Comparison of ENCODE assay signal across 20 cellular contexts in the genomic region with DNA sequence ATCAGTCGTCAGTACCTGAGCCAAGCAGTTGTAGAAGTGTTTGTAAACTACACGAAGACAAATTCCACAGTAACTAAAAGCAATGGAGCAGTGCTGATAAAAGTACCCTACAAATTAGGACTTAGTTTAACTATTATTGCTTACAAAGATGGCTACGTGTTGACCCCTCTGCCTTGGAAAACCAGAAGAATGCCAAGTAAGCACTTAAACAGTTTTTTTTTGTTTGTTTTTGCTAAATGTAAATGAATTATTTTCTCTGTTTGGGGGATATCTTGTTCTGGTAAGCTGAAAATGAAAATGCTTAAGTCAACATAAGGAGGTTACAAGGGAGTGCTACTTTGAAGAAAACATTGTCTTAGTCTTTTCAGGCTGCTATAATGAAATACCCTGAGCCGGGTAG. TPM values are rescaled to one million over a fixed set of nuclear protein-coding genes. Genes with fewer than 3 reads are reported as not detected.
A peak's percentile ranks its signal among the peaks of the same experiment; 100 is the strongest.
DNase-seq lines count a peak whose midpoint lies in the region; ATAC-seq, FAIRE-seq and TF ChIP-seq lines count a peak whose summit lies in the region.
"Had no signal": no experiment of that assay in that cellular context is flagged by ENCODE, and none has a peak within 500 bp of the region (broad histone marks: within the 10 kb centered on the region; RNA-seq: fewer than 3 reads in every experiment).

No MANE protein-coding gene starts in this region.

- H3K36me3 ChIP-seq in HepG2 (replicated peaks in 1 of 2; ENCODE audit: control insufficient read depth in 1 of 2, insufficient read depth in 2 of 2, low read length in 2 of 2): no peaks in the 10 kb centered on the region
- no peaks in the 10 kb centered on the region for H3K36me3 ChIP-seq in right lobe of liver
- H3K36me3 ChIP-seq in MM.1S (replicated peaks; ENCODE audit: insufficient read depth, low read length): no peaks in the 10 kb centered on the region
- H3K36me3 ChIP-seq in K562 (ENCODE audit: control insufficient read depth, insufficient read depth, low read length): no peaks in the 10 kb centered on the region
- H3K36me3 ChIP-seq in smooth muscle cell (ENCODE audit: low read depth): no peaks in the 10 kb centered on the region

- H3F3A ChIP-seq in MM.1S (ENCODE audit: insufficient read depth, low read length): no peaks in the 10 kb centered on the region
- H3F3A ChIP-seq in smooth muscle cell (ENCODE audit: low read depth): no peaks in the 10 kb centered on the region

- no peaks in the 10 kb centered on the region for H3K9me2 ChIP-seq in MM.1S (replicated peaks; ENCODE audit: insufficient read depth, low read length)

- H3K27ac ChIP-seq in HepG2 (ENCODE audit: extremely low read length, insufficient read depth, low read length) (no peak overlapping the region), right lobe of liver (no peak overlapping the region), MM.1S (ENCODE audit: low read length) (no peak overlapping the region), K562 (ENCODE audit: extremely low read depth, low read depth, low read length) (no peak overlapping the region), smooth muscle cell (ENCODE audit: low read depth) (no peak overlapping the region)
- H3K27ac ChIP-seq: BLaER1, C4-2B had no signal

- H3K9me1 ChIP-seq in K562 (ENCODE audit: control insufficient read depth, insufficient read depth, low read length): no peaks in the 10 kb centered on the region

- H3K4me3 ChIP-seq in HepG2 (replicated peaks in 1 of 3; ENCODE audit: insufficient read depth in 1 of 3, low read depth in 2 of 3, low read length in 3 of 3): no peak overlapping the region
- no peak overlapping the region for H3K4me3 ChIP-seq in right lobe of liver
- H3K4me3 ChIP-seq in MM.1S (ENCODE audit: low read length): no peak overlapping the region
- H3K4me3 ChIP-seq in K562: no peak overlapping the region
- H3K4me3 ChIP-seq in smooth muscle cell: no peak overlapping the region
- H3K4me3 ChIP-seq: BLaER1, GM23338 had no signal

- TF ChIP-seq POLR2A in HepG2 (IDR thresholded peaks at IDR 0.05; ENCODE audit: insufficient read depth in 1 of 2, low read depth in 2 of 2, low read length in 2 of 2): no peak
- no peak for TF ChIP-seq POLR2A in right lobe of liver (IDR thresholded peaks at IDR 0.05)
- TF ChIP-seq POLR2A in K562 (conservative IDR thresholded peaks at IDR 0.05): no peak

- POLR2A ChIA-PET in HepG2 (lab: Yijun Ruan, JAX): no interaction called here
- POLR2A ChIA-PET in K562 (lab: Yijun Ruan, JAX): no interaction called here

- TF ChIP-seq CTCF in HepG2 (CRISPR knock-in tag; IDR thresholded peaks at IDR 0.05) (no peak), right lobe of liver (IDR thresholded peaks at IDR 0.05) (no peak), MM.1S (IDR thresholded peaks at IDR 0.05; ENCODE audit: low read length) (no peak), K562 (IDR thresholded peaks at IDR 0.05 in 2 of 3, conservative IDR thresholded peaks at IDR 0.05 in 1 of 3; ENCODE audit: insufficient read depth in 2 of 3, low read depth in 1 of 3, low read length in 3 of 3) (no peak), smooth muscle cell (IDR thresholded peaks at IDR 0.05; ENCODE audit: borderline replicate concordance, insufficient read depth, poor library complexity, severe bottlenecking) (no peak), GM13977 (IDR thresholded peaks at IDR 0.05; ENCODE audit: extremely low read depth, insufficient read depth, missing control alignments) (no peak)

- ATAC-seq in HepG2: no peak
- ATAC-seq in right lobe of liver: no peak
- no peak for ATAC-seq in K562
- ATAC-seq: CD8-positive, alpha-beta T cell; GM23338 had no signal

- CTCF ChIA-PET in HepG2 (lab: Yijun Ruan, JAX; ENCODE audit: low intra/inter-chr PET ratio, low total read pairs): no interaction called here
- CTCF ChIA-PET in K562 (lab: Yijun Ruan, JAX; ENCODE audit: low intra/inter-chr PET ratio): no interaction called here

- intact Hi-C loops in HepG2 (cut with micrococcal nuclease; ENCODE audit: unreplicated experiment): no loop called here
- intact Hi-C loops in right lobe of liver (cut with DNase I): no loop called here
- intact Hi-C loops in K562 (cut with micrococcal nuclease): no loop called here

- in situ Hi-C loops in HepG2 (cut with HindIII; ENCODE audit: extremely low pct_ligation_motif_present, low pct_unique_long_range_greater_than_20kb): no loop called here
- in situ Hi-C loops in K562 (cut with MboI): no loop called here
- in situ Hi-C loops in GM13977 (cut with MboI; ENCODE audit: low pct_unique_long_range_greater_than_20kb, low sequenced_read_pairs, unreplicated experiment): no loop called here

- BruUV-seq in HepG2 (replicated peaks; lab: Mats Ljungman, UMichigan) (no TSS peak), K562 (replicated peaks; lab: Mats Ljungman, UMichigan) (no TSS peak)

- TF ChIP-seq EP300 in HepG2 (IDR thresholded peaks at IDR 0.05; ENCODE audit: low read depth in 2 of 2, low read length in 2 of 2) (no peak), HepG2 (CRISPR knock-in tag; IDR thresholded peaks at IDR 0.05; ENCODE audit: borderline replicate concordance) (no peak), K562 (IDR thresholded peaks at IDR 0.05; ENCODE audit: low read length) (no peak)

- FAIRE-seq in HepG2 (lab: Jason Lieb, UNC): no peak
- no peak for FAIRE-seq in K562 (lab: Jason Lieb, UNC)
- FAIRE-seq: GM18507 had no signal

- H3K4me1 ChIP-seq in HepG2 (ENCODE audit: insufficient read depth, low read length) (no peaks in the 10 kb centered on the region), right lobe of liver (no peaks in the 10 kb centered on the region), MM.1S (ENCODE audit: low read length) (0 out of 2 replicates have a peak, but pooled peaks cover 4% of the 10 kb centered on the region), K562 (replicated peaks in 1 of 2; ENCODE audit: control insufficient read depth in 2 of 2, insufficient read depth in 2 of 2, low read length in 2 of 2) (no peaks in the 10 kb centered on the region), smooth muscle cell (ENCODE audit: low read depth) (no peaks in the 10 kb centered on the region)
- H3K4me1 ChIP-seq: BLaER1, Caco-2 had no signal

- H3K9ac ChIP-seq in HepG2 (ENCODE audit: insufficient read depth, low read depth, low read length) (no peak overlapping the region), MM.1S (ENCODE audit: low read length) (no peak overlapping the region), K562 (ENCODE audit: insufficient read depth in 1 of 2, low read depth in 2 of 2, low read length in 2 of 2) (no peak overlapping the region), smooth muscle cell (ENCODE audit: low read depth) (no peak overlapping the region)
- H3K9ac ChIP-seq: BLaER1 had no signal

- 6% methylated on average over 4 of the region's 4 CpGs for WGBS in HepG2 (ENCODE audit: low lambda C conversion rate)
- WGBS in right lobe of liver (ENCODE audit: insufficient coverage, low coverage, low lambda C conversion rate, missing lambda C conversion rate): 44% methylated on average over 4 of the region's 4 CpGs
- WGBS in K562 (ENCODE audit: insufficient coverage, low coverage, missing lambda C conversion rate): 0% methylated on average over 4 of the region's 4 CpGs
- 68% methylated on average over 4 of the region's 4 CpGs for WGBS in smooth muscle cell (ENCODE audit: low lambda C conversion rate)

- H3K27me3 ChIP-seq in HepG2 (ENCODE audit: control insufficient read depth in 1 of 2, insufficient read depth in 2 of 2, low read length in 2 of 2) (no peaks in the 10 kb centered on the region), right lobe of liver (no peaks in the 10 kb centered on the region), MM.1S (replicated peaks; ENCODE audit: insufficient read depth, low read length) (no peaks in the 10 kb centered on the region), K562 (ENCODE audit: control insufficient read depth in 2 of 2, insufficient read depth in 2 of 2, low read length in 2 of 2) (no peaks in the 10 kb centered on the region), smooth muscle cell (ENCODE audit: low read depth) (no peaks in the 10 kb centered on the region)
- H3K27me3 ChIP-seq: BLaER1 had no signal

- H3K4me2 ChIP-seq in HepG2 (ENCODE audit: low read depth, low read length) (no peak overlapping the region), MM.1S (ENCODE audit: low read depth, low read length) (0 out of 2 replicates have a peak overlapping the region, but pooled peaks have one; percentile 13), K562 (ENCODE audit: insufficient read depth, low read length) (no peak overlapping the region), smooth muscle cell (no peak overlapping the region)
- H3K4me2 ChIP-seq: BLaER1, GM23338 had no signal

- TF ChIP-seq RAD21 in HepG2 (CRISPR knock-in tag; IDR thresholded peaks at IDR 0.05): no peak
- TF ChIP-seq RAD21 in K562 (CRISPR knock-in tag; conservative IDR thresholded peaks at IDR 0.05 in 1 of 2, IDR thresholded peaks at IDR 0.05 in 1 of 2): no peak

- peaks cover 7% of the 10 kb centered on the region; the same call in 1 of the 2 replicates for H3K9me3 ChIP-seq in HepG2 (ENCODE audit: low read length)
- H3K9me3 ChIP-seq in right lobe of liver: peaks cover 0 to 6% (median 0%) of the 10 kb centered on the region in 4 donors
- H3K9me3 ChIP-seq in MM.1S (replicated peaks; ENCODE audit: insufficient read depth, low read length): no peaks in the 10 kb centered on the region
- no peaks in the 10 kb centered on the region for H3K9me3 ChIP-seq in K562 (replicated peaks; ENCODE audit: control insufficient read depth, insufficient read depth, low read depth, low read length)
- H3K9me3 ChIP-seq in smooth muscle cell (replicated peaks; ENCODE audit: low read depth): no peaks in the 10 kb centered on the region

- H2AFZ ChIP-seq in HepG2 (ENCODE audit: low read length) (no peak overlapping the region), MM.1S (ENCODE audit: low read length) (no peak overlapping the region), K562 (ENCODE audit: low read depth, low read length) (no peak overlapping the region), smooth muscle cell (ENCODE audit: low read depth) (no peak overlapping the region)
- H2AFZ ChIP-seq: GM23338 had no signal

- DNase-seq in HepG2 (ENCODE audit: low spot score): no peak
- no peak for DNase-seq in right lobe of liver
- no peak for DNase-seq in MM.1S
- DNase-seq in K562 (ENCODE audit: extremely low read depth in 1 of 4, low spot score in 3 of 4): no peak
- DNase-seq in NCI-H2107 (lab: John Stamatoyannopoulos, UW): no peak
- no peak for DNase-seq in smooth muscle cell (lab: John Stamatoyannopoulos, UW; ENCODE audit: unreplicated experiment)
- no peak for DNase-seq in GM13977 (ENCODE audit: low spot score)
- DNase-seq: 8988T; Caco-2; CD4-positive, CD25-positive, alpha-beta regulatory T cell; CD8-positive, alpha-beta T cell; DMS153; DMS79 treated with DMSO at 0.1 percent for 48 hours; GF-D8; H9; HFFc6 had no signal

- H4K20me1 ChIP-seq in HepG2 (ENCODE audit: insufficient read depth, low read length) (no peaks in the 10 kb centered on the region), MM.1S (ENCODE audit: insufficient read depth, low read length) (no peaks in the 10 kb centered on the region), K562 (replicated peaks; ENCODE audit: control insufficient read depth, insufficient read depth, low read length) (no peaks in the 10 kb centered on the region), smooth muscle cell (ENCODE audit: low read depth) (no peaks in the 10 kb centered on the region)
- H4K20me1 ChIP-seq: BLaER1 had no signal

- H3K79me2 ChIP-seq in HepG2 (ENCODE audit: insufficient read depth, low read length) (no peaks in the 10 kb centered on the region), MM.1S (ENCODE audit: low read length) (no peaks in the 10 kb centered on the region), K562 (ENCODE audit: control insufficient read depth, insufficient read depth, low read length) (no peaks in the 10 kb centered on the region), smooth muscle cell (ENCODE audit: low read depth) (no peaks in the 10 kb centered on the region)

RNA-seq across cellular contexts. Expression of gene FAM171B, which starts 46.4 kb away (rescaled TPM):
- total RNA-seq in HepG2 (2016; rRNA removed; fragmentation: Illumina TruSeq; extraction: Trizol) (0.11 and 0.13 TPM in 2 replicates), right lobe of liver (under 1 TPM; 0.13 to 0.72 (median 0.46) TPM), K562 (2014; rRNA removed) (under 0.01 TPM in 1 of 2 replicates, not detected in the other), K562 (2014; rRNA removed; fragmentation: Illumina TruSeq; extraction: Trizol) (0.04 and 0.13 TPM in 2 replicates), K562 (2015; rRNA removed; fragmentation: Illumina TruSeq; extraction: Trizol) (0.04 TPM in 2 replicates), K562 (2021) (0.07 TPM in 1 of 2 replicates, not detected in the other), smooth muscle cell (13.9 TPM in 2 replicates)
- total RNA-seq in HepG2 (2016; cell fraction: cytosol; rRNA removed; fragmentation: Illumina TruSeq; extraction: Trizol; ENCODE audit: low read depth): not detected in 2 replicates
- 0.09 TPM in 2 replicates for total RNA-seq in HepG2 (2016; cell fraction: insoluble cytoplasmic fraction; rRNA removed; fragmentation: Illumina TruSeq; extraction: Trizol)
- total RNA-seq in HepG2 (2016; cell fraction: membrane; rRNA removed; fragmentation: Illumina TruSeq; extraction: Trizol): 0.03 and 0.07 TPM in 2 replicates
- total RNA-seq in HepG2 (2016; cell fraction: nucleus; rRNA removed; fragmentation: Illumina TruSeq; extraction: Trizol): 0.09 TPM in 1 of 2 replicates, not detected in the other
- polyA plus RNA-seq in HepG2 (2011; rRNA removed) (0.01 TPM in 1 of 2 replicates, not detected in the other), K562 (2011; rRNA removed) (not detected in 2 replicates), K562 (2014; fragmentation: Illumina TruSeq; extraction: Trizol) (0.04 TPM in 1 of 2 replicates, not detected in the other), K562 (2014; fragmentation: Nextera tagmentation; extraction: Ambion mirVana) (under 1 TPM; 0.01 to 0.03 TPM), K562 (2014; rRNA removed) (0.05 TPM in 1 of 2 replicates, not detected in the other), smooth muscle cell (1.3 and 2.9 TPM in 2 replicates)
- 0.01 and 0.03 TPM in 2 replicates for polyA plus RNA-seq in HepG2 (2011; cell fraction: cytosol; rRNA removed)
- polyA plus RNA-seq in HepG2 (2011; cell fraction: nucleus; rRNA removed): not detected in 2 replicates
- polyA plus RNA-seq in HepG2 (2012): 0.03 TPM in 1 of 2 replicates, not detected in the other
- polyA plus RNA-seq in HepG2 (2016; cell fraction: cytosol; fragmentation: Illumina TruSeq; extraction: Trizol; ENCODE audit: low read depth): not detected in 2 replicates
- polyA plus RNA-seq in HepG2 (2016; cell fraction: insoluble cytoplasmic fraction; fragmentation: Illumina TruSeq; extraction: Trizol; ENCODE audit: low read depth): 0.03 TPM in 1 of 2 replicates, not detected in the other
- polyA plus RNA-seq in HepG2 (2016; cell fraction: membrane; fragmentation: Illumina TruSeq; extraction: Trizol; ENCODE audit: low read depth): not detected in 2 replicates
- not detected in 2 replicates for polyA plus RNA-seq in HepG2 (2016; cell fraction: nucleus; fragmentation: Illumina TruSeq; extraction: Trizol; ENCODE audit: insufficient read depth, low read depth)
- polyA minus RNA-seq in HepG2 (2011; rRNA and poly(A)+ RNA removed; ENCODE audit: low replicate concordance): 0.02 TPM in 1 of 2 replicates, not detected in the other
- not detected in 2 replicates for polyA minus RNA-seq in HepG2 (2011; cell fraction: cytosol; rRNA and poly(A)+ RNA removed)
- polyA minus RNA-seq in HepG2 (2011; cell fraction: nucleus; rRNA and poly(A)+ RNA removed): 0.13 TPM in 1 of 2 replicates, not detected in the other
- 0.09 TPM in 1 of 2 replicates, not detected in the other for total RNA-seq in K562 (2011; cell fraction: chromatin; rRNA removed; ENCODE audit: low replicate concordance)
- total RNA-seq in K562 (2011; cell fraction: nucleolus; rRNA removed): not detected in 2 replicates
- total RNA-seq in K562 (2011; cell fraction: nucleoplasm; rRNA removed): not detected in 2 replicates
- polyA plus RNA-seq in K562 (2011; cell fraction: cytosol; rRNA removed): not detected in 2 replicates
- polyA plus RNA-seq in K562 (2011; cell fraction: nucleus; rRNA removed): not detected in 2 replicates
- 0.03 and 0.08 TPM in 2 replicates for polyA plus RNA-seq in K562 (2012)
- 0.06 TPM in 1 of 2 replicates, not detected in the other for polyA minus RNA-seq in K562 (2011; rRNA and poly(A)+ RNA removed)
- not detected in 2 replicates for polyA minus RNA-seq in K562 (2011; cell fraction: cytosol; rRNA and poly(A)+ RNA removed)
- polyA minus RNA-seq in K562 (2011; cell fraction: nucleus; rRNA and poly(A)+ RNA removed): not detected in 2 replicates
- polyA plus RNA-seq: CD4-positive, CD25-positive, alpha-beta regulatory T cell had no signal

Comparison
In these comparisons a context has a peak if more than half of its experiments do, and no peak if none do; other contexts are left out.
1. Of the 241 proteins assayed by ChIP-seq in both HepG2 and K562: peak only in HepG2: MAFF and MAFK; only in K562: none; in both: none; in neither: 239.